Comparison of ENCODE assay signal across 19 cellular contexts in the genomic region with DNA sequence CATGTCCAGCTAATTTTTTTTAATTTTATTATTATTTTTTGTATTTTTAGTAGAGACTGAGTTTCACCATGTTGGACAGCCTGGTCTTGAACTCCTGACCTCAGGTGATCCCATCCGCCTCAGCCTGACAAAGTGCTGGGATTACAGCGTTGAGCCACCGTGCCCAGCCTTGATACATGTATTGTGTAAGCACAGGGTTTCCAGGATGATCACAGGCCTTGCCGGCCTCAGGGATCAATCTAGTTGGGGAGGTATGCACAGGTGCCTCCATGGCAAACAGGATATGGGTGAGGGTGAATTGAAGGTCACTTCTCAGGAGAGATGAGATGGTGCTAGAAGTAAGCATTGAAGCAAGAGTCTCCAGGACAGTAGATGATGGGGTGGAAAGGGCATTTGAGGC.
"Had no signal": no experiment of that assay in that cellular context is flagged by ENCODE, and none has a peak within 500 bp of the region (broad histone marks: within the 10 kb centered on the region; RNA-seq: fewer than 3 reads in every experiment).

No MANE protein-coding gene starts in this region.

- H3K36me3 ChIP-seq: neural progenitor cell, uterus had no signal

- H3K4me3 Mint-ChIP-seq: natural killer cell; neural progenitor cell; stimulated activated naive CD8-positive, alpha-beta T cell treated with anti-CD3 and anti-CD28 coated beads, Interleukin-15, amount 100 ng/mL, for 72 hours had no signal

- H3K4me2 ChIP-seq: neural progenitor cell had no signal

- DNase-seq: dermis blood vessel endothelial cell; effector memory CD4-positive, alpha-beta T cell; esophagus squamous epithelium; left ventricle myocardium superior; lower lobe of right lung; natural killer cell; nucleus accumbens; psoas muscle; right cardiac atrium; spleen; stimulated activated naive CD4-positive, alpha-beta T cell; stimulated activated naive CD8-positive, alpha-beta T cell treated with anti-CD3 and anti-CD28 coated beads, Interleukin-15, amount 100 ng/mL, for 72 hours; transverse colon; upper lobe of right lung; uterus had no signal

- H3K36me3 Mint-ChIP-seq: natural killer cell had no signal

- H2AFZ ChIP-seq: neural progenitor cell had no signal

- H3K9me3 ChIP-seq: esophagus squamous epithelium, lower lobe of right lung, psoas muscle, spleen, suprapubic skin, transverse colon, upper lobe of right lung, uterus had no signal

- H3K9ac ChIP-seq: neural progenitor cell had no signal

- H3K27ac Mint-ChIP-seq: natural killer cell, neural progenitor cell had no signal

- H3K9me3 Mint-ChIP-seq: natural killer cell; neural progenitor cell; stimulated activated naive CD8-positive, alpha-beta T cell treated with anti-CD3 and anti-CD28 coated beads, Interleukin-15, amount 100 ng/mL, for 72 hours had no signal

- H3K27me3 Mint-ChIP-seq: stimulated activated naive CD8-positive, alpha-beta T cell treated with anti-CD3 and anti-CD28 coated beads, Interleukin-15, amount 100 ng/mL, for 72 hours had no signal

- H3K4me3 ChIP-seq: coronary artery, esophagus squamous epithelium, lower lobe of right lung, neural progenitor cell, psoas muscle, skin epidermis, spleen, suprapubic skin, transverse colon, upper lobe of right lung, uterus had no signal

- H3K27me3 ChIP-seq: esophagus squamous epithelium, spleen, suprapubic skin, transverse colon, upper lobe of right lung, uterus had no signal

- H3K27ac ChIP-seq: coronary artery, esophagus squamous epithelium, lower lobe of right lung, neural progenitor cell, psoas muscle, skin epidermis, spleen, suprapubic skin, transverse colon, upper lobe of right lung, uterus had no signal

- ATAC-seq: left ventricle myocardium superior; lower lobe of right lung; natural killer cell; psoas muscle; right cardiac atrium; stimulated activated naive CD8-positive, alpha-beta T cell treated with anti-CD3 and anti-CD28 coated beads, Interleukin-15, amount 100 ng/mL, for 72 hours; upper lobe of right lung had no signal
